In genomic region chr17:4997302-4998026, GRCh38 we compare ENCODE assay signal across 8 cellular contexts. TPM values are rescaled to one million over a fixed set of nuclear protein-coding genes. Genes with fewer than 3 reads are reported as not detected.
DNase-seq lines count a peak whose midpoint lies in the region; ATAC-seq and TF ChIP-seq lines count a peak whose summit lies in the region.

INCA1 (minus strand) TSS chr17:4997522; CDS start chr17:4994437, 3,085 bp downstream.
KIF1C (plus strand) TSS chr17:4997950; CDS start chr17:5000247, 2,297 bp downstream.

- ATAC-seq in HG02943 (IDR thresholded peaks at IDR 0.05; ENCODE audit: low read depth, unreplicated experiment) = peak; percentile 68

- peaks cover 15% of the 10 kb centered on the region for H3K36me3 ChIP-seq in iPS-18a (ENCODE audit: control insufficient read depth, low read depth, low read length)
- H3K36me3 ChIP-seq in skeletal muscle satellite cell (ENCODE audit: insufficient read depth, low read length) = peaks cover 20% of the 10 kb centered on the region

- H3K9ac ChIP-seq in iPS-18a (ENCODE audit: low read length) (peak within 1 kb of the TSS; percentile 68), skeletal muscle satellite cell (ENCODE audit: low read depth, low read length) (peak within 1 kb of the TSS; percentile 91)

- peaks cover 25% of the 10 kb centered on the region for H3K4me1 Mint-ChIP-seq in brain

- peak within 1 kb of the TSS; percentile 100 for H3K4me2 ChIP-seq in skeletal muscle satellite cell (ENCODE audit: low read length)

- DNase-seq in NCI-H2081 (lab: John Stamatoyannopoulos, UW) (peak; percentile 76 to 82), NCI-H2081 treated with DMSO at 0.1 percent for 48 hours (lab: John Stamatoyannopoulos, UW) (no peak), NCI-H2029 treated with DMSO at 0.1 percent for 48 hours (lab: John Stamatoyannopoulos, UW) (peak; percentile 33), UCSD-AML1 (lab: John Stamatoyannopoulos, UW; ENCODE audit: unreplicated experiment) (peak; percentile 90)

- TF ChIP-seq CTCF in brain (conservative IDR thresholded peaks at IDR 0.05) = peak in 1 of 2 experiments; percentile 50

- H3K27me3 ChIP-seq in iPS-18a (ENCODE audit: control insufficient read depth, insufficient read depth, low read length) (peaks cover 18% of the 10 kb centered on the region), skeletal muscle satellite cell (ENCODE audit: control insufficient read depth, insufficient read depth, low read length) (no peaks in the 10 kb centered on the region)

- H3K27ac ChIP-seq in iPS-18a (ENCODE audit: low read length) = no peak within 1 kb of the TSS

- H3K36me3 Mint-ChIP-seq in brain = peaks cover 17% of the 10 kb centered on the region

- H3K9me3 Mint-ChIP-seq in brain = no peaks in the 10 kb centered on the region

- H3K27me3 Mint-ChIP-seq in brain = peaks cover 6% of the 10 kb centered on the region

- H3K9me3 ChIP-seq in iPS-18a (ENCODE audit: control insufficient read depth, low read depth, low read length) = no peaks in the 10 kb centered on the region
- no peaks in the 10 kb centered on the region for H3K9me3 ChIP-seq in skeletal muscle satellite cell (replicated peaks; ENCODE audit: low read length)

- peak within 1 kb of the TSS; percentile 89 to 95 (median 91) for H3K27ac Mint-ChIP-seq in brain

- peak within 1 kb of the TSS; percentile 82 to 91 (median 89) for H3K4me3 Mint-ChIP-seq in brain

- H3K4me3 ChIP-seq in iPS-18a (ENCODE audit: low read length) = peak within 1 kb of the TSS; percentile 87
- peak within 1 kb of the TSS; percentile 88 for H3K4me3 ChIP-seq in skeletal muscle satellite cell (ENCODE audit: low read length)

- H3K4me1 ChIP-seq in iPS-18a (ENCODE audit: control insufficient read depth, low read depth, low read length) (peaks cover 16% of the 10 kb centered on the region), skeletal muscle satellite cell (ENCODE audit: control insufficient read depth, insufficient read depth, low read length) (peaks cover 26% of the 10 kb centered on the region)

RNA-seq across cellular contexts. Expression of gene INCA1, which starts in this region (rescaled TPM):
- 3.5 TPM for polyA plus RNA-seq in brain (ENCODE audit: insufficient read depth, low read depth, low replicate concordance)
- total RNA-seq in skeletal muscle satellite cell (2012; rRNA removed) = 0.51 and 1.5 TPM in 2 replicates

RNA-seq across cellular contexts. Expression of gene KIF1C, which starts in this region (rescaled TPM):
- polyA plus RNA-seq in brain (ENCODE audit: insufficient read depth, low read depth, low replicate concordance) = 90.7 TPM
- 43.9 and 45.2 TPM in 2 replicates for total RNA-seq in skeletal muscle satellite cell (2012; rRNA removed)
